Comparison of ENCODE assay signal across 14 cellular contexts in genomic region chr9:28921857-28922500, GRCh38.
DNase-seq lines count a peak whose midpoint lies in the region; ATAC-seq, FAIRE-seq and TF ChIP-seq lines count a peak whose summit lies in the region.
"Had no signal": no experiment of that assay in that cellular context is flagged by ENCODE, and none has a peak within 500 bp of the region (broad histone marks: within the 10 kb centered on the region; RNA-seq: fewer than 3 reads in every experiment).

No MANE protein-coding gene starts in this region.

- no peaks in the 10 kb centered on the region for H3F3A ChIP-seq in GM23338 (replicated peaks; ENCODE audit: low read depth)

- peaks cover 11% of the 10 kb centered on the region for H3K9me3 Mint-ChIP-seq in GM23338
- H3K9me3 Mint-ChIP-seq in neural crest cell = peaks cover under 1% of the 10 kb centered on the region

- peak; percentile 89 for FAIRE-seq in A549 (lab: Jason Lieb, UNC)
- FAIRE-seq: GM19239 had no signal

- no peaks in the 10 kb centered on the region for H3K9me3 ChIP-seq in A549
- H3K9me3 ChIP-seq: Caco-2 had no signal

- H3K27ac Mint-ChIP-seq in GM23338 = 0 out of 2 replicates have a peak overlapping the region, but pooled peaks have one; percentile 4
- peak overlapping the region; percentile 81 for H3K27ac Mint-ChIP-seq in neural crest cell (ENCODE audit: unreplicated experiment)
- H3K27ac Mint-ChIP-seq: CD14-positive monocyte; CD8-positive, alpha-beta T cell; HFFc6 had no signal

- POLR2A ChIA-PET in A549 (lab: Yijun Ruan, JAX) = no interaction called here

- H3K4me1 Mint-ChIP-seq in GM23338 (peaks cover 26% of the 10 kb centered on the region), neural crest cell (peaks cover 22% of the 10 kb centered on the region)
- H3K4me1 Mint-ChIP-seq: CD14-positive monocyte had no signal

- no peak overlapping the region for H3K4me3 Mint-ChIP-seq in GM23338
- H3K4me3 Mint-ChIP-seq in neural crest cell = no peak overlapping the region
- H3K4me3 Mint-ChIP-seq: CD14-positive monocyte; CD8-positive, alpha-beta T cell; HFFc6 had no signal

- ATAC-seq in A549 (no peak), GM23338 (no peak)
- ATAC-seq: CD8-positive, alpha-beta T cell had no signal

- H3K36me3 ChIP-seq in GM23338 (ENCODE audit: insufficient read depth) = no peaks in the 10 kb centered on the region

- peaks cover 29% of the 10 kb centered on the region for H3K4me1 ChIP-seq in A549
- peaks cover 20% of the 10 kb centered on the region for H3K4me1 ChIP-seq in GM23338 (ENCODE audit: insufficient read depth)

- TF ChIP-seq RAD21 in A549 (conservative IDR thresholded peaks at IDR 0.05 in 1 of 2, IDR thresholded peaks at IDR 0.05 in 1 of 2) = no peak

- WGBS in A549 (ENCODE audit: missing lambda C conversion rate) = 81% methylated on average over 3 of the region's 3 CpGs

- TF ChIP-seq EP300 in A549 (IDR thresholded peaks at IDR 0.05) = no peak

- no peak for TF ChIP-seq CTCF in A549 (IDR thresholded peaks at IDR 0.05)
- no peak for TF ChIP-seq CTCF in GM23338 (conservative IDR thresholded peaks at IDR 0.05; ENCODE audit: low read depth in 2 of 2)
- no peak for TF ChIP-seq CTCF in neural crest cell (conservative IDR thresholded peaks at IDR 0.05)

- H3K4me2 ChIP-seq in A549 = no peak overlapping the region
- no peak overlapping the region for H3K4me2 ChIP-seq in GM23338

- H3K79me2 ChIP-seq in GM23338 (replicated peaks; ENCODE audit: insufficient read depth) = no peaks in the 10 kb centered on the region

- CTCF ChIA-PET in A549 (lab: Yijun Ruan, JAX) = interaction anchor here (0.6 kb wide), 1 partner anchor 97 kb away, joined by 3 read pairs; no protein-coding TSS in a partner anchor

- H3K4me3 ChIP-seq in A549 (no peak overlapping the region), GM23338 (no peak overlapping the region)

- H3K36me3 Mint-ChIP-seq in GM23338 (ENCODE audit: low read depth) = peaks cover 12% of the 10 kb centered on the region
- H3K36me3 Mint-ChIP-seq in neural crest cell (ENCODE audit: low read depth) = no peaks in the 10 kb centered on the region
- H3K36me3 Mint-ChIP-seq: CD14-positive monocyte; CD8-positive, alpha-beta T cell had no signal

- H3K27ac ChIP-seq in A549 = no peak overlapping the region
- no peak overlapping the region for H3K27ac ChIP-seq in GM23338 (ENCODE audit: low read depth)

- H3K27me3 Mint-ChIP-seq in GM23338 (ENCODE audit: insufficient read depth, low read depth, poor library complexity) = peaks cover 2% of the 10 kb centered on the region
- no peaks in the 10 kb centered on the region for H3K27me3 Mint-ChIP-seq in neural crest cell (ENCODE audit: low read depth)

- no peaks in the 10 kb centered on the region for H3K9me2 ChIP-seq in GM23338 (ENCODE audit: insufficient read depth)

- DNase-seq in A549 (ENCODE audit: low read depth in 1 of 2, low spot score in 1 of 2) (no peak), GM23338 (ENCODE audit: low spot score) (no peak), UCSD-AML1 (lab: John Stamatoyannopoulos, UW; ENCODE audit: unreplicated experiment) (peak; percentile 3), neural crest cell (ENCODE audit: low read depth, low spot score) (no peak), NCI-H526 (lab: John Stamatoyannopoulos, UW) (no peak), ecto neural progenitor cell (ENCODE audit: low spot score) (no peak)
- DNase-seq in activated CD8-positive, alpha-beta memory T cell treated with anti-CD3 and anti-CD28 coated beads for 24 hours = no peak
- DNase-seq: Caco-2; CD8-positive, alpha-beta T cell; GF-D8; HCEC 1CT; HFFc6 had no signal

- H3K27me3 ChIP-seq in GM23338 (ENCODE audit: insufficient read depth) = no peaks in the 10 kb centered on the region

- no peak overlapping the region for H2AFZ ChIP-seq in GM23338

- H4K20me1 ChIP-seq in GM23338 (replicated peaks; ENCODE audit: insufficient read depth) = no peaks in the 10 kb centered on the region

- no peak for TF ChIP-seq POLR2A in A549 (IDR thresholded peaks at IDR 0.05; ENCODE audit: low read length)

TF ChIP-seq in A549, 52 proteins besides CTCF, POLR2A, EP300 and RAD21:
- no peak for TF ChIP-seq HES2 (IDR thresholded peaks at IDR 0.05)
- TF ChIP-seq, protein P1, sequence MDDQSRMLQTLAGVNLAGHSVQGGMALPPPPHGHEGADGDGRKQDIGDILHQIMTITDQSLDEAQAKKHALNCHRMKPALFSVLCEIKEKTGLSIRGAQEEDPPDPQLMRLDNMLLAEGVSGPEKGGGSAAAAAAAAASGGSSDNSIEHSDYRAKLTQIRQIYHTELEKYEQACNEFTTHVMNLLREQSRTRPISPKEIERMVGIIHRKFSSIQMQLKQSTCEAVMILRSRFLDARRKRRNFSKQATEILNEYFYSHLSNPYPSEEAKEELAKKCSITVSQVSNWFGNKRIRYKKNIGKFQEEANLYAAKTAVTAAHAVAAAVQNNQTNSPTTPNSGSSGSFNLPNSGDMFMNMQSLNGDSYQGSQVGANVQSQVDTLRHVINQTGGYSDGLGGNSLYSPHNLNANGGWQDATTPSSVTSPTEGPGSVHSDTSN (IDR thresholded peaks at IDR 0.05) = no peak
- TF ChIP-seq CHD2 (IDR thresholded peaks at IDR 0.05; ENCODE audit: low read length, partially characterized antibody) = no peak
- no peak for TF ChIP-seq MAFK (IDR thresholded peaks at IDR 0.05; ENCODE audit: partially characterized antibody)
- TF ChIP-seq NR3C1 (IDR thresholded peaks at IDR 0.05) = no peak
- TF ChIP-seq CBX8 (IDR thresholded peaks at IDR 0.05) = no peak
- no peak for TF ChIP-seq FOSB (CRISPR knock-in tag; IDR thresholded peaks at IDR 0.05)

TF ChIP-seq in GM23338, 12 proteins besides CTCF, POLR2A, EP300 and RAD21:
- TF ChIP-seq, protein P2, sequence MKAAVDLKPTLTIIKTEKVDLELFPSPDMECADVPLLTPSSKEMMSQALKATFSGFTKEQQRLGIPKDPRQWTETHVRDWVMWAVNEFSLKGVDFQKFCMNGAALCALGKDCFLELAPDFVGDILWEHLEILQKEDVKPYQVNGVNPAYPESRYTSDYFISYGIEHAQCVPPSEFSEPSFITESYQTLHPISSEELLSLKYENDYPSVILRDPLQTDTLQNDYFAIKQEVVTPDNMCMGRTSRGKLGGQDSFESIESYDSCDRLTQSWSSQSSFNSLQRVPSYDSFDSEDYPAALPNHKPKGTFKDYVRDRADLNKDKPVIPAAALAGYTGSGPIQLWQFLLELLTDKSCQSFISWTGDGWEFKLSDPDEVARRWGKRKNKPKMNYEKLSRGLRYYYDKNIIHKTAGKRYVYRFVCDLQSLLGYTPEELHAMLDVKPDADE (IDR thresholded peaks at IDR 0.05) = no peak
- no peak for TF ChIP-seq JUNB (IDR thresholded peaks at IDR 0.05; ENCODE audit: unreplicated experiment)
- no peak for TF ChIP-seq NANOG (IDR thresholded peaks at IDR 0.05; ENCODE audit: borderline replicate concordance)
